9 cellular contexts compared by ENCODE assay signal in the genomic region with DNA sequence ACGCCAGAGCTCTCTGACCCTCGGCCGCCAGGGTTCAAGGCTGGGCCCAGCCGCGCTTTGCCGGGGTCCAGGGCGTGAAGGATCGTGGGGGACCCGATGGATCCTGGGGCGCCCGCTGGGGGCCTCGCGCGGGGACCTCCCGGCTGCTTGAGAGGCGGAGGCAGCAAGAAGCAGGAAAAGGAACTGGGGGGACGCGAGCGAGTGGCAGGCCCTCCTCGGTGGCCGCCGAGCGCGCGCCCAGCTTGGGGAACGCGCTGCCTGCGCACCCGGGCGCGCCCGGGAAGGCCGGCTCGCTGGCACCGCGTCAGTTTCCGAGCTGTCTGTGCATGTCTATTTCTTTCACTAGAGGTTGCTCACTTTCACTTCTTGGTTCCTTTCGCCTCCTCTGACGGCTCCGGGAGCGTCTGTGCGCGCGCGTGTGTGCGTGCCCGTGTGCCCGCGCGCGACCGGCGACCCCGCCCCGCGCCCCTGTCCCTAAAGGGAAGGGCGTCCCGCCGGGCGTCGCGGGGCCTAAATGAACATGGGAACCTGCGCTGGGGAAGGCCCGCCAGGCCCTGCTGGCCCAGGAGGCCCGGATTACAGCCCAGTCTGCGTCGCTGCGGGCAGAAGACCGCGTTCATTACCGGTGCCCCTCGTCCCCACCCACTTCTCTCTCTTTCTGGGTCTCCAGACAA.
DNase-seq lines count a peak whose midpoint lies in the region; ATAC-seq and TF ChIP-seq lines count a peak whose summit lies in the region.
"Had no signal": no experiment of that assay in that cellular context is flagged by ENCODE, and none has a peak within 500 bp of the region (broad histone marks: within the 10 kb centered on the region; RNA-seq: fewer than 3 reads in every experiment).

No MANE protein-coding gene starts in this region.

- no peaks in the 10 kb centered on the region for H3K9me3 Mint-ChIP-seq in activated naive CD8-positive, alpha-beta T cell treated with anti-CD3 and anti-CD28 coated beads, Interleukin-2, amount 10 ng/mL, durations not matched to agents 7 days and 5 days

- H3K4ac ChIP-seq in trophoblast cell (ENCODE audit: low read depth, low read length) = peak overlapping the region; percentile 35

- peak overlapping the region; percentile 74 for H3K9ac ChIP-seq in trophoblast cell (ENCODE audit: low read length)

- TF ChIP-seq CTCF in HL-60 (IDR thresholded peaks at IDR 0.05; ENCODE audit: insufficient read depth, low read length) = no peak
- no peak for TF ChIP-seq CTCF in cardiac muscle cell (IDR thresholded peaks at IDR 0.05; ENCODE audit: low read depth, low read length)
- TF ChIP-seq CTCF in thyroid gland (IDR thresholded peaks at IDR 0.05) = peak in 3 of 6 experiments; percentile 2 to 31 (median 29)

- TF ChIP-seq POLR2A in thyroid gland (IDR thresholded peaks at IDR 0.05) = peak in 1 of 2 donors; percentile 50

- WGBS in trophoblast cell (ENCODE audit: extremely low coverage, insufficient coverage, insufficient read length) = no CpG with 5 or more reads among the region's 72 CpGs
- 3 to 4% methylated on average over 23 to 41 of the region's 72 CpGs for WGBS in thyroid gland, 2 donors

- ATAC-seq in activated naive CD8-positive, alpha-beta T cell treated with anti-CD3 and anti-CD28 coated beads, Interleukin-2, amount 10 ng/mL, durations not matched to agents 7 days and 5 days (ENCODE audit: low read depth) = peak; percentile 91

- no peaks in the 10 kb centered on the region for H3K27me3 ChIP-seq in HL-60 (ENCODE audit: insufficient read depth, poor library complexity, severe bottlenecking)
- no peaks in the 10 kb centered on the region for H3K27me3 ChIP-seq in cardiac muscle cell
- H3K27me3 ChIP-seq in trophoblast cell (ENCODE audit: insufficient read depth, low read length) = no peaks in the 10 kb centered on the region
- no peaks in the 10 kb centered on the region for H3K27me3 ChIP-seq in thyroid gland

- H4K91ac ChIP-seq in trophoblast cell (ENCODE audit: low read depth, low read length) = peak overlapping the region; percentile 96

- H2AFZ ChIP-seq in trophoblast cell (ENCODE audit: insufficient read depth, low read length, poor library complexity) = peak overlapping the region; percentile 27

- peak overlapping the region; percentile 93 for H3K27ac Mint-ChIP-seq in activated naive CD8-positive, alpha-beta T cell treated with anti-CD3 and anti-CD28 coated beads, Interleukin-2, amount 10 ng/mL, durations not matched to agents 7 days and 5 days

- H3K27me3 Mint-ChIP-seq in activated naive CD8-positive, alpha-beta T cell treated with anti-CD3 and anti-CD28 coated beads, Interleukin-2, amount 10 ng/mL, durations not matched to agents 7 days and 5 days = peaks cover 2% of the 10 kb centered on the region

- H3K4me3 ChIP-seq in HL-60 (replicated peaks; ENCODE audit: insufficient read depth, low read length) = peak overlapping the region; percentile 37
- peak overlapping the region; percentile 3 for H3K4me3 ChIP-seq in cardiac muscle cell
- H3K4me3 ChIP-seq in trophoblast cell (ENCODE audit: low read depth, low read length) = peak overlapping the region; percentile 62
- peak overlapping the region in 2 of 3 donors; percentile 8 to 27 for H3K4me3 ChIP-seq in thyroid gland (replicated peaks in 1 of 3)
- H3K4me3 ChIP-seq: A549 had no signal

- H2BK5ac ChIP-seq in trophoblast cell (ENCODE audit: low read depth, low read length, poor library complexity) = peak overlapping the region; percentile 93

- H3K27ac ChIP-seq in HL-60 (replicated peaks) = peak overlapping the region; percentile 32; the same call in 1 of the 2 replicates
- peak overlapping the region; percentile 82 for H3K27ac ChIP-seq in cardiac muscle cell
- peak overlapping the region; percentile 96 for H3K27ac ChIP-seq in trophoblast cell (ENCODE audit: low read depth, low read length)
- peak overlapping the region; percentile 90 to 98 (median 98) for H3K27ac ChIP-seq in thyroid gland

- H3K79me1 ChIP-seq in trophoblast cell (ENCODE audit: low read length) = peaks cover 27% of the 10 kb centered on the region

- no peaks in the 10 kb centered on the region for H3K36me3 Mint-ChIP-seq in activated naive CD8-positive, alpha-beta T cell treated with anti-CD3 and anti-CD28 coated beads, Interleukin-2, amount 10 ng/mL, durations not matched to agents 7 days and 5 days

- H3K79me2 ChIP-seq in trophoblast cell (ENCODE audit: control insufficient read depth, insufficient read depth, low read length, poor library complexity) = peaks cover 7% of the 10 kb centered on the region

- no peaks in the 10 kb centered on the region for H3K36me3 ChIP-seq in cardiac muscle cell
- H3K36me3 ChIP-seq in trophoblast cell (ENCODE audit: control insufficient read depth in 1 of 2, insufficient read depth in 2 of 2, low read length in 2 of 2) = no peaks in the 10 kb centered on the region
- no peaks in the 10 kb centered on the region for H3K36me3 ChIP-seq in thyroid gland

- H3K4me3 Mint-ChIP-seq in activated naive CD8-positive, alpha-beta T cell treated with anti-CD3 and anti-CD28 coated beads, Interleukin-2, amount 10 ng/mL, durations not matched to agents 7 days and 5 days = peak overlapping the region; percentile 83

- peak overlapping the region; percentile 90 for H3K4me2 ChIP-seq in trophoblast cell (ENCODE audit: low read length)
- H3K4me2 ChIP-seq: A549 had no signal

- no peaks in the 10 kb centered on the region for H3K9me3 ChIP-seq in cardiac muscle cell (ENCODE audit: low read depth)
- peaks cover 4% of the 10 kb centered on the region for H3K9me3 ChIP-seq in trophoblast cell (ENCODE audit: insufficient read depth, low read depth, low read length)
- H3K9me3 ChIP-seq in thyroid gland = no peaks in the 10 kb centered on the region
- H3K9me3 ChIP-seq: A549 had no signal

- peak overlapping the region; percentile 63 for H2BK12ac ChIP-seq in trophoblast cell (ENCODE audit: low read length)

- peak overlapping the region; percentile 40 for H2AK5ac ChIP-seq in trophoblast cell (ENCODE audit: low read length)

- H3K14ac ChIP-seq in trophoblast cell (ENCODE audit: low read length) = peak overlapping the region; percentile 94

- peak overlapping the region; percentile 46 for H4K12ac ChIP-seq in trophoblast cell (ENCODE audit: low read depth, low read length)

- H3K18ac ChIP-seq in trophoblast cell (ENCODE audit: low read length) = peak overlapping the region; percentile 84

- H2BK120ac ChIP-seq in trophoblast cell (ENCODE audit: insufficient read depth, low read length, poor library complexity) = peak overlapping the region; percentile 97

- H3K23ac ChIP-seq in trophoblast cell (ENCODE audit: low read length) = no peak overlapping the region

- H3K4me1 ChIP-seq in cardiac muscle cell (ENCODE audit: low read depth) (peaks cover 20% of the 10 kb centered on the region), trophoblast cell (ENCODE audit: control insufficient read depth in 1 of 2, insufficient read depth in 2 of 2, low read length in 2 of 2) (peaks cover 26 to 31% of the 10 kb centered on the region in 2 experiments), thyroid gland (peaks cover 19 to 30% of the 10 kb centered on the region in 2 donors)

- DNase-seq in NCI-H2081 (lab: John Stamatoyannopoulos, UW) (peak; percentile 10 to 34), NCI-H2081 treated with DMSO at 0.1 percent for 48 hours (lab: John Stamatoyannopoulos, UW) (no peak), HL-60 (ENCODE audit: low read depth in 1 of 2, low spot score in 1 of 2) (peak; percentile 69 to 90), SKM-1 treated with dmso at 0.1 percent for 144 hours (lab: John Stamatoyannopoulos, UW; ENCODE audit: unreplicated experiment) (peak; percentile 83), cardiac muscle cell (ENCODE audit: low read depth in 1 of 2, low spot score in 1 of 2) (peak; percentile 53 to 82), trophoblast cell (peak; percentile 36 to 68), thyroid gland (peak; percentile 83 to 87)
- peak; percentile 81 for DNase-seq in activated naive CD8-positive, alpha-beta T cell treated with anti-CD3 and anti-CD28 coated beads, Interleukin-2, amount 10 ng/mL, durations not matched to agents 7 days and 5 days

- peak overlapping the region; percentile 91 for H4K8ac ChIP-seq in trophoblast cell (ENCODE audit: low read depth, low read length)

- H3K4me1 Mint-ChIP-seq in activated naive CD8-positive, alpha-beta T cell treated with anti-CD3 and anti-CD28 coated beads, Interleukin-2, amount 10 ng/mL, durations not matched to agents 7 days and 5 days = peaks cover 14% of the 10 kb centered on the region

- POLR2A ChIA-PET in activated naive CD8-positive, alpha-beta T cell treated with anti-CD3 and anti-CD28 coated beads, Interleukin-2, amount 10 ng/mL, durations not matched to agents 7 days and 5 days (lab: Charles Lee) = interaction anchor here (0.7 to 2.5 kb wide), 19 partner anchors 10 to 244 kb away, joined by 3 to 17 read pairs (median 5); a partner anchor contains a TSS

- intact Hi-C loops in thyroid gland (cut with DNase I) = no loop called here

Comparison
In these comparisons a context has a peak if more than half of its experiments do, and no peak if none do; other contexts are left out.
1. H3K27ac ChIP-seq: peak in every context shown above with its lines; median percentile 98 in thyroid gland; 96 in trophoblast cell; 82 in cardiac muscle cell; 32 in HL-60.
2. H3K4me3 ChIP-seq: peak in every context shown above with its lines; median percentile 62 in trophoblast cell; 37 in HL-60; 18 in thyroid gland; 3 in cardiac muscle cell.